ENCODE assay signal across 26 cellular contexts in genomic region chr5:103607346-103607745, GRCh38.
"Had no signal": no experiment of that assay in that cellular context is flagged by ENCODE, and none has a peak within 500 bp of the region (broad histone marks: within the 10 kb centered on the region; RNA-seq: fewer than 3 reads in every experiment).

No MANE protein-coding gene starts in this region.

- H3K4me2 ChIP-seq: hepatocyte had no signal

- H3K27me3 ChIP-seq: dorsolateral prefrontal cortex, esophagus muscularis mucosa, gastroesophageal sphincter, heart left ventricle, hepatocyte, left lung had no signal

- H3K27ac ChIP-seq: coronary artery, dorsolateral prefrontal cortex, esophagus muscularis mucosa, foreskin keratinocyte, gastroesophageal sphincter, heart left ventricle, hepatocyte, left lung had no signal

- H3K4me1 ChIP-seq: esophagus muscularis mucosa, foreskin keratinocyte, gastroesophageal sphincter, heart left ventricle, left lung had no signal

- H3K36me3 ChIP-seq: esophagus muscularis mucosa, gastroesophageal sphincter, heart left ventricle, left lung had no signal

- DNase-seq: dermis blood vessel endothelial cell; dorsolateral prefrontal cortex; effector CD4-positive, alpha-beta T cell; effector memory CD4-positive, alpha-beta T cell; foreskin keratinocyte; heart left ventricle; hypothalamus; immature natural killer cell; islet precursor cell; kidney; kidney glomerular epithelial cell; left colon; left lung; left ventricle myocardium superior; mammary epithelial cell; mesendoderm; mucosa of descending colon; naive B cell had no signal

- FAIRE-seq: colon, endothelial cell of umbilical vein, frontal cortex, kidney had no signal

- H2AFZ ChIP-seq: hepatocyte had no signal

- H3K79me2 ChIP-seq: hepatocyte had no signal

- H3K4me3 ChIP-seq: coronary artery, dorsolateral prefrontal cortex, esophagus muscularis mucosa, gastroesophageal sphincter, heart left ventricle, hepatocyte, left lung, lung, mucosa of descending colon had no signal

- H3K9me3 ChIP-seq: esophagus muscularis mucosa, gastroesophageal sphincter, heart left ventricle, left lung, mucosa of descending colon had no signal

- ATAC-seq: foreskin keratinocyte, gastroesophageal sphincter, heart left ventricle, left colon, left lung, left ventricle myocardium superior, mucosa of descending colon had no signal
